ENCODE assay signal across 1 cellular context in the genomic region with DNA sequence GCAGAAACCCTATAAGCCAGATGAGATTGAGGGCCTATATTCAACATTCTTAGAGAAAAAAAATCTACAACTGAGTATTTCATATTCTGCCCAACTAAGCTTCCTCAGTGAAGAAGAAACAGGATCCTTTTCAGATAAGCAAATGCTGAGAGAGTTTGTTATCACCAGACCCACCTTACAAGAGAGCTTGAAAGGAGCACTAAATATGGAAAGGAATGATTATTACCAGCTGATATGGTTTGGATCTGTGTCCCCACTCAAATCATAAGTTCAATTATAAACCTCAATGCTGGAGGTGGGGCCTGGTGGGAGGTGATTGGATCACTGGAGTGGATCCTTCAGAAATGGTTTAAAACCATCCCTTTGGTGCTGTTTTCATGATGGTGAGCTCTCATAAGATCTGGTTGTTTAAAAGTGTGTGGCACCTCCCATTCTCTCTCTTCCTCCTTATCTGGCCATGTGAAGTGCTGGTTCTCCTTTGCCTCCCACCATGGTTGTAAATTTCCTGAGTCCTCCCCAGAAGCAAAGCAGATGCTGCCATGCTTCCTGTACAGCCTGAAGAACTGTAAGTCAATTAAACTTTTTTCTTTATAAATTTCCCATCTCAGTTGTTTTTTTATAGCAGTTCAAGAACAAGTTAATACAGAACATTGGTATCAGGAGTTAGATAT.
TF ChIP-seq lines count a peak whose summit lies in the region.

No MANE protein-coding gene starts in this region.

TF ChIP-seq in K562, 482 proteins besides CTCF, POLR2A, EP300 and RAD21 (continued from another document and continues in another):
- TF ChIP-seq DDX20 (tag; IDR thresholded peaks at IDR 0.05; ENCODE audit: low read depth) (no peak), TAL1 (IDR thresholded peaks at IDR 0.05) (peak; percentile 61), CBFA2T3 (IDR thresholded peaks at IDR 0.05) (peak; percentile 80), ADNP (tag; IDR thresholded peaks at IDR 0.05) (no peak), ZNF57 (CRISPR knock-in tag; IDR thresholded peaks at IDR 0.05) (no peak), PURB (CRISPR knock-in tag; IDR thresholded peaks at IDR 0.05; ENCODE audit: low read depth) (no peak), TCFL5 (CRISPR knock-in tag; conservative IDR thresholded peaks at IDR 0.05) (no peak), HCFC1 (IDR thresholded peaks at IDR 0.05; ENCODE audit: low read depth, low read length) (no peak), SMC3 (conservative IDR thresholded peaks at IDR 0.05; ENCODE audit: insufficient read depth, low read depth, low read length) (no peak), CTBP1 (IDR thresholded peaks at IDR 0.05; ENCODE audit: borderline replicate concordance) (peak; percentile 19; the same call in 1 of the 2 replicates), MIER1 (IDR thresholded peaks at IDR 0.05; ENCODE audit: low read depth) (no peak), KLF13 (tag; IDR thresholded peaks at IDR 0.05; ENCODE audit: borderline replicate concordance, low read depth) (no peak), LEF1 (IDR thresholded peaks at IDR 0.05) (no peak), ZNF354B (CRISPR knock-in tag; IDR thresholded peaks at IDR 0.05) (no peak), FOXJ2 (tag; IDR thresholded peaks at IDR 0.05) (no peak), ZNF707 (CRISPR knock-in tag; conservative IDR thresholded peaks at IDR 0.05) (no peak), ZNF146 (CRISPR knock-in tag; IDR thresholded peaks at IDR 0.05; ENCODE audit: unreplicated experiment) (no peak), ZNF583 (CRISPR knock-in tag; IDR thresholded peaks at IDR 0.05) (no peak), ZNF274 (IDR thresholded peaks at IDR 0.05; ENCODE audit: borderline replicate concordance, low read depth, low read length) (no peak), FIP1L1 (IDR thresholded peaks at IDR 0.05; ENCODE audit: low read depth, low read length, poor library complexity, severe bottlenecking) (no peak), RNF2 (IDR thresholded peaks at IDR 0.05) (no peak), STAT5A (IDR thresholded peaks at IDR 0.05; ENCODE audit: borderline replicate concordance, low read length) (no peak), ELF4 (CRISPR knock-in tag; IDR thresholded peaks at IDR 0.05) (no peak), SMAD1 (IDR thresholded peaks at IDR 0.05; ENCODE audit: low read depth, low read length, partially characterized antibody) (no peak), ZFP30 (CRISPR knock-in tag; IDR thresholded peaks at IDR 0.05; ENCODE audit: borderline replicate concordance) (no peak), ZNF561 (CRISPR knock-in tag; conservative IDR thresholded peaks at IDR 0.05) (no peak), ETS2 (tag; IDR thresholded peaks at IDR 0.05; ENCODE audit: borderline replicate concordance, poor library complexity, severe bottlenecking) (no peak)
- TF ChIP-seq, protein P1, sequence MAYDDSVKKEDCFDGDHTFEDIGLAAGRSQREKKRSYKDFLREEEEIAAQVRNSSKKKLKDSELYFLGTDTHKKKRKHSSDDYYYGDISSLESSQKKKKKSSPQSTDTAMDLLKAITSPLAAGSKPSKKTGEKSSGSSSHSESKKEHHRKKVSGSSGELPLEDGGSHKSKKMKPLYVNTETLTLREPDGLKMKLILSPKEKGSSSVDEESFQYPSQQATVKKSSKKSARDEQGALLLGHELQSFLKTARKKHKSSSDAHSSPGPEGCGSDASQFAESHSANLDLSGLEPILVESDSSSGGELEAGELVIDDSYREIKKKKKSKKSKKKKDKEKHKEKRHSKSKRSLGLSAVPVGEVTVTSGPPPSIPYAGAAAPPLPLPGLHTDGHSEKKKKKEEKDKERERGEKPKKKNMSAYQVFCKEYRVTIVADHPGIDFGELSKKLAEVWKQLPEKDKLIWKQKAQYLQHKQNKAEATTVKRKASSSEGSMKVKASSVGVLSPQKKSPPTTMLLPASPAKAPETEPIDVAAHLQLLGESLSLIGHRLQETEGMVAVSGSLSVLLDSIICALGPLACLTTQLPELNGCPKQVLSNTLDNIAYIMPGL (CRISPR knock-in tag; IDR thresholded peaks at IDR 0.05): no peak
- TF ChIP-seq, protein P2, sequence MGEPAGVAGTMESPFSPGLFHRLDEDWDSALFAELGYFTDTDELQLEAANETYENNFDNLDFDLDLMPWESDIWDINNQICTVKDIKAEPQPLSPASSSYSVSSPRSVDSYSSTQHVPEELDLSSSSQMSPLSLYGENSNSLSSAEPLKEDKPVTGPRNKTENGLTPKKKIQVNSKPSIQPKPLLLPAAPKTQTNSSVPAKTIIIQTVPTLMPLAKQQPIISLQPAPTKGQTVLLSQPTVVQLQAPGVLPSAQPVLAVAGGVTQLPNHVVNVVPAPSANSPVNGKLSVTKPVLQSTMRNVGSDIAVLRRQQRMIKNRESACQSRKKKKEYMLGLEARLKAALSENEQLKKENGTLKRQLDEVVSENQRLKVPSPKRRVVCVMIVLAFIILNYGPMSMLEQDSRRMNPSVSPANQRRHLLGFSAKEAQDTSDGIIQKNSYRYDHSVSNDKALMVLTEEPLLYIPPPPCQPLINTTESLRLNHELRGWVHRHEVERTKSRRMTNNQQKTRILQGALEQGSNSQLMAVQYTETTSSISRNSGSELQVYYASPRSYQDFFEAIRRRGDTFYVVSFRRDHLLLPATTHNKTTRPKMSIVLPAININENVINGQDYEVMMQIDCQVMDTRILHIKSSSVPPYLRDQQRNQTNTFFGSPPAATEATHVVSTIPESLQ (CRISPR knock-in tag; IDR thresholded peaks at IDR 0.05): no peak
- TF ChIP-seq, protein P3, sequence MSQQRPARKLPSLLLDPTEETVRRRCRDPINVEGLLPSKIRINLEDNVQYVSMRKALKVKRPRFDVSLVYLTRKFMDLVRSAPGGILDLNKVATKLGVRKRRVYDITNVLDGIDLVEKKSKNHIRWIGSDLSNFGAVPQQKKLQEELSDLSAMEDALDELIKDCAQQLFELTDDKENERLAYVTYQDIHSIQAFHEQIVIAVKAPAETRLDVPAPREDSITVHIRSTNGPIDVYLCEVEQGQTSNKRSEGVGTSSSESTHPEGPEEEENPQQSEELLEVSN (IDR thresholded peaks at IDR 0.05; ENCODE audit: borderline replicate concordance in 1 of 2, extremely low read depth in 1 of 2, insufficient read depth in 1 of 2, insufficient read length in 1 of 2, low read depth in 1 of 2, low read length in 1 of 2, poor library complexity in 1 of 2, severe bottlenecking in 1 of 2): no peak
- TF ChIP-seq, protein P4, sequence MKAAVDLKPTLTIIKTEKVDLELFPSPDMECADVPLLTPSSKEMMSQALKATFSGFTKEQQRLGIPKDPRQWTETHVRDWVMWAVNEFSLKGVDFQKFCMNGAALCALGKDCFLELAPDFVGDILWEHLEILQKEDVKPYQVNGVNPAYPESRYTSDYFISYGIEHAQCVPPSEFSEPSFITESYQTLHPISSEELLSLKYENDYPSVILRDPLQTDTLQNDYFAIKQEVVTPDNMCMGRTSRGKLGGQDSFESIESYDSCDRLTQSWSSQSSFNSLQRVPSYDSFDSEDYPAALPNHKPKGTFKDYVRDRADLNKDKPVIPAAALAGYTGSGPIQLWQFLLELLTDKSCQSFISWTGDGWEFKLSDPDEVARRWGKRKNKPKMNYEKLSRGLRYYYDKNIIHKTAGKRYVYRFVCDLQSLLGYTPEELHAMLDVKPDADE (conservative IDR thresholded peaks at IDR 0.05; ENCODE audit: control insufficient read depth, low read depth, low read length): no peak
- TF ChIP-seq, protein P5, sequence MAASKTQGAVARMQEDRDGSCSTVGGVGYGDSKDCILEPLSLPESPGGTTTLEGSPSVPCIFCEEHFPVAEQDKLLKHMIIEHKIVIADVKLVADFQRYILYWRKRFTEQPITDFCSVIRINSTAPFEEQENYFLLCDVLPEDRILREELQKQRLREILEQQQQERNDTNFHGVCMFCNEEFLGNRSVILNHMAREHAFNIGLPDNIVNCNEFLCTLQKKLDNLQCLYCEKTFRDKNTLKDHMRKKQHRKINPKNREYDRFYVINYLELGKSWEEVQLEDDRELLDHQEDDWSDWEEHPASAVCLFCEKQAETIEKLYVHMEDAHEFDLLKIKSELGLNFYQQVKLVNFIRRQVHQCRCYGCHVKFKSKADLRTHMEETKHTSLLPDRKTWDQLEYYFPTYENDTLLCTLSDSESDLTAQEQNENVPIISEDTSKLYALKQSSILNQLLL (CRISPR knock-in tag; IDR thresholded peaks at IDR 0.05; ENCODE audit: borderline replicate concordance): no peak
- TF ChIP-seq, protein P6, sequence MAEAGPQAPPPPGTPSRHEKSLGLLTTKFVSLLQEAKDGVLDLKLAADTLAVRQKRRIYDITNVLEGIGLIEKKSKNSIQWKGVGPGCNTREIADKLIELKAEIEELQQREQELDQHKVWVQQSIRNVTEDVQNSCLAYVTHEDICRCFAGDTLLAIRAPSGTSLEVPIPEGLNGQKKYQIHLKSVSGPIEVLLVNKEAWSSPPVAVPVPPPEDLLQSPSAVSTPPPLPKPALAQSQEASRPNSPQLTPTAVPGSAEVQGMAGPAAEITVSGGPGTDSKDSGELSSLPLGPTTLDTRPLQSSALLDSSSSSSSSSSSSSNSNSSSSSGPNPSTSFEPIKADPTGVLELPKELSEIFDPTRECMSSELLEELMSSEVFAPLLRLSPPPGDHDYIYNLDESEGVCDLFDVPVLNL (CRISPR knock-in tag; IDR thresholded peaks at IDR 0.05; ENCODE audit: low read depth): no peak
- TF ChIP-seq, protein P7, sequence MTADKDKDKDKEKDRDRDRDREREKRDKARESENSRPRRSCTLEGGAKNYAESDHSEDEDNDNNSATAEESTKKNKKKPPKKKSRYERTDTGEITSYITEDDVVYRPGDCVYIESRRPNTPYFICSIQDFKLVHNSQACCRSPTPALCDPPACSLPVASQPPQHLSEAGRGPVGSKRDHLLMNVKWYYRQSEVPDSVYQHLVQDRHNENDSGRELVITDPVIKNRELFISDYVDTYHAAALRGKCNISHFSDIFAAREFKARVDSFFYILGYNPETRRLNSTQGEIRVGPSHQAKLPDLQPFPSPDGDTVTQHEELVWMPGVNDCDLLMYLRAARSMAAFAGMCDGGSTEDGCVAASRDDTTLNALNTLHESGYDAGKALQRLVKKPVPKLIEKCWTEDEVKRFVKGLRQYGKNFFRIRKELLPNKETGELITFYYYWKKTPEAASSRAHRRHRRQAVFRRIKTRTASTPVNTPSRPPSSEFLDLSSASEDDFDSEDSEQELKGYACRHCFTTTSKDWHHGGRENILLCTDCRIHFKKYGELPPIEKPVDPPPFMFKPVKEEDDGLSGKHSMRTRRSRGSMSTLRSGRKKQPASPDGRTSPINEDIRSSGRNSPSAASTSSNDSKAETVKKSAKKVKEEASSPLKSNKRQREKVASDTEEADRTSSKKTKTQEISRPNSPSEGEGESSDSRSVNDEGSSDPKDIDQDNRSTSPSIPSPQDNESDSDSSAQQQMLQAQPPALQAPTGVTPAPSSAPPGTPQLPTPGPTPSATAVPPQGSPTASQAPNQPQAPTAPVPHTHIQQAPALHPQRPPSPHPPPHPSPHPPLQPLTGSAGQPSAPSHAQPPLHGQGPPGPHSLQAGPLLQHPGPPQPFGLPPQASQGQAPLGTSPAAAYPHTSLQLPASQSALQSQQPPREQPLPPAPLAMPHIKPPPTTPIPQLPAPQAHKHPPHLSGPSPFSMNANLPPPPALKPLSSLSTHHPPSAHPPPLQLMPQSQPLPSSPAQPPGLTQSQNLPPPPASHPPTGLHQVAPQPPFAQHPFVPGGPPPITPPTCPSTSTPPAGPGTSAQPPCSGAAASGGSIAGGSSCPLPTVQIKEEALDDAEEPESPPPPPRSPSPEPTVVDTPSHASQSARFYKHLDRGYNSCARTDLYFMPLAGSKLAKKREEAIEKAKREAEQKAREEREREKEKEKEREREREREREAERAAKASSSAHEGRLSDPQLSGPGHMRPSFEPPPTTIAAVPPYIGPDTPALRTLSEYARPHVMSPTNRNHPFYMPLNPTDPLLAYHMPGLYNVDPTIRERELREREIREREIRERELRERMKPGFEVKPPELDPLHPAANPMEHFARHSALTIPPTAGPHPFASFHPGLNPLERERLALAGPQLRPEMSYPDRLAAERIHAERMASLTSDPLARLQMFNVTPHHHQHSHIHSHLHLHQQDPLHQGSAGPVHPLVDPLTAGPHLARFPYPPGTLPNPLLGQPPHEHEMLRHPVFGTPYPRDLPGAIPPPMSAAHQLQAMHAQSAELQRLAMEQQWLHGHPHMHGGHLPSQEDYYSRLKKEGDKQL (CRISPR knock-in tag; IDR thresholded peaks at IDR 0.05; ENCODE audit: borderline replicate concordance): no peak
- TF ChIP-seq, protein P8, sequence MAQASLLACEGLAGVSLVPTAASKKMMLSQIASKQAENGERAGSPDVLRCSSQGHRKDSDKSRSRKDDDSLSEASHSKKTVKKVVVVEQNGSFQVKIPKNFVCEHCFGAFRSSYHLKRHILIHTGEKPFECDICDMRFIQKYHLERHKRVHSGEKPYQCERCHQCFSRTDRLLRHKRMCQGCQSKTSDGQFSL (CRISPR knock-in tag; IDR thresholded peaks at IDR 0.05): no peak
- TF ChIP-seq, protein P8 (tag; IDR thresholded peaks at IDR 0.05): no peak
- TF ChIP-seq, protein P9, sequence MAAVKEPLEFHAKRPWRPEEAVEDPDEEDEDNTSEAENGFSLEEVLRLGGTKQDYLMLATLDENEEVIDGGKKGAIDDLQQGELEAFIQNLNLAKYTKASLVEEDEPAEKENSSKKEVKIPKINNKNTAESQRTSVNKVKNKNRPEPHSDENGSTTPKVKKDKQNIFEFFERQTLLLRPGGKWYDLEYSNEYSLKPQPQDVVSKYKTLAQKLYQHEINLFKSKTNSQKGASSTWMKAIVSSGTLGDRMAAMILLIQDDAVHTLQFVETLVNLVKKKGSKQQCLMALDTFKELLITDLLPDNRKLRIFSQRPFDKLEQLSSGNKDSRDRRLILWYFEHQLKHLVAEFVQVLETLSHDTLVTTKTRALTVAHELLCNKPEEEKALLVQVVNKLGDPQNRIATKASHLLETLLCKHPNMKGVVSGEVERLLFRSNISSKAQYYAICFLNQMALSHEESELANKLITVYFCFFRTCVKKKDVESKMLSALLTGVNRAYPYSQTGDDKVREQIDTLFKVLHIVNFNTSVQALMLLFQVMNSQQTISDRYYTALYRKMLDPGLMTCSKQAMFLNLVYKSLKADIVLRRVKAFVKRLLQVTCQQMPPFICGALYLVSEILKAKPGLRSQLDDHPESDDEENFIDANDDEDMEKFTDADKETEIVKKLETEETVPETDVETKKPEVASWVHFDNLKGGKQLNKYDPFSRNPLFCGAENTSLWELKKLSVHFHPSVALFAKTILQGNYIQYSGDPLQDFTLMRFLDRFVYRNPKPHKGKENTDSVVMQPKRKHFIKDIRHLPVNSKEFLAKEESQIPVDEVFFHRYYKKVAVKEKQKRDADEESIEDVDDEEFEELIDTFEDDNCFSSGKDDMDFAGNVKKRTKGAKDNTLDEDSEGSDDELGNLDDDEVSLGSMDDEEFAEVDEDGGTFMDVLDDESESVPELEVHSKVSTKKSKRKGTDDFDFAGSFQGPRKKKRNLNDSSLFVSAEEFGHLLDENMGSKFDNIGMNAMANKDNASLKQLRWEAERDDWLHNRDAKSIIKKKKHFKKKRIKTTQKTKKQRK (IDR thresholded peaks at IDR 0.05; ENCODE audit: borderline replicate concordance, low read depth, low read length): no peak
- TF ChIP-seq, protein P10, sequence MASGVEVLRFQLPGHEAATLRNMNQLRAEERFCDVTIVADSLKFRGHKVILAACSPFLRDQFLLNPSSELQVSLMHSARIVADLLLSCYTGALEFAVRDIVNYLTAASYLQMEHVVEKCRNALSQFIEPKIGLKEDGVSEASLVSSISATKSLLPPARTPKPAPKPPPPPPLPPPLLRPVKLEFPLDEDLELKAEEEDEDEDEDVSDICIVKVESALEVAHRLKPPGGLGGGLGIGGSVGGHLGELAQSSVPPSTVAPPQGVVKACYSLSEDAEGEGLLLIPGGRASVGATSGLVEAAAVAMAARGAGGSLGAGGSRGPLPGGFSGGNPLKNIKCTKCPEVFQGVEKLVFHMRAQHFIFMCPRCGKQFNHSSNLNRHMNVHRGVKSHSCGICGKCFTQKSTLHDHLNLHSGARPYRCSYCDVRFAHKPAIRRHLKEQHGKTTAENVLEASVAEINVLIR (CRISPR knock-in tag; IDR thresholded peaks at IDR 0.05): no peak
